In the genomic region with DNA sequence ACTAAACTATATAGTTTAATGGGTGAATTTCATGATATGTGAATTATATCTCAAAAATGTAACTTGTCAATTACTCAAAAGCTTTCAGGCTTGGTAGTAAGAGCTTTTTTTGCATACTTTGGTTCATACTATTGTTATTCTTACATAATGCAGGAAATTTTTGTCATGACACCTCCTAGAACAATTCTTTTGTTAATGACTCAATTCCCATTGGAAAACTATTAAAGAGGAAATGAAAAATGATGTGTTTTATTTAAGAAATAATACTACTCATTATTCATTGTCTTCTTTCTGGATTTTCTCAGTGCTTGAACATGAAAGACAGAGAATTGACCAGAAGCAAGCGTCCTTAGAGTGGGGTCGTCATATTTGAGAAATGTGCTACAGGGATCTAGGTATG, we compare ENCODE assay signal across 22 cellular contexts.
"Had no signal": no experiment of that assay in that cellular context is flagged by ENCODE, and none has a peak within 500 bp of the region (broad histone marks: within the 10 kb centered on the region; RNA-seq: fewer than 3 reads in every experiment).

No MANE protein-coding gene starts in this region.

- H3K27ac ChIP-seq: cardiac muscle cell, heart left ventricle, lower lobe of right lung, sigmoid colon, spleen, thoracic aorta had no signal

- H3K36me3 ChIP-seq: cardiac muscle cell, heart left ventricle, lower lobe of right lung, sigmoid colon, spleen, thoracic aorta had no signal

- H3K4me1 ChIP-seq: lower lobe of right lung, sigmoid colon, spleen had no signal

- ATAC-seq: esophagus mucosa; heart left ventricle; lower lobe of right lung; naive thymus-derived CD4-positive, alpha-beta T cell had no signal

- H3K9me3 ChIP-seq: lower lobe of right lung, thoracic aorta had no signal

- FAIRE-seq: endometrium, keratinocyte had no signal

- DNase-seq: activated CD4-positive, alpha-beta T cell treated with anti-CD3 and anti-CD28 coated beads for 4 hours; activated CD4-positive, alpha-beta T cell treated with anti-CD3 and anti-CD28 coated beads, Interleukin-2, amount 50 U/mL, for 48 hours; activated CD4-positive, CD25-positive, alpha-beta regulatory T cell; activated naive CD4-positive, alpha-beta T cell treated with Interleukin-2 at 50 U/mL for 16 hours; activated naive CD8-positive, alpha-beta T cell treated with anti-CD3 and anti-CD28 coated beads for 36 hours; activated T-cell treated with anti-CD3 and anti-CD28 coated beads, Interleukin-2, amount 50 U/mL, for 48 hours; cortex of kidney; heart left ventricle; lower lobe of right lung; naive thymus-derived CD4-positive, alpha-beta T cell; occipital lobe; posterior cingulate gyrus; sigmoid colon; spleen; stimulated activated CD4-positive, alpha-beta T cell treated with anti-CD3 and anti-CD28 coated beads, Interleukin-4, amount 100 ng/mL, for 1 hour; stimulated activated naive CD4-positive, alpha-beta T cell treated with Interleukin-2 at 50 U/mL for 16 hours; T-helper 9 cell had no signal

- H3K4me3 ChIP-seq: cardiac muscle cell, heart left ventricle, lower lobe of right lung, sigmoid colon, spleen, thoracic aorta had no signal

- H3K27me3 ChIP-seq: cardiac muscle cell, heart left ventricle, sigmoid colon, spleen had no signal
